In the genomic region with DNA sequence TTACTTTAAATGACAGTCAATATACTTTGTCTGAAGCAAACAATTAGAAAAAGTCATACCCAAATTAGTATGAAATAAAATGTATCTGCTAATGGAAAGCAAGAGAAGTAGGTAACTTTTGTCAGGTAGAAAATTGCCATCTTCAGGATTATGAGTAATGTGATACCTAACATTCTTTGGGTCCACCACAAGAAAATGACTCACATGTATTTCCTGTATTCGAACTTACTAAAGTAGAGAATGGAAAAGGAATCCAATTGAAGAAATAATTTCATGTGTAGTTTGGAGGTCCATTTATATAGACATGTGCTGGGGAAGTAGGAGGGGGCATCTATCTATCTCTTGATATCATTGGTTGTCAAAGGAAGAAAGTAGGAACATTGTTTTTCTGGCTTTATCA, we compare ENCODE assay signal across 18 cellular contexts.
A peak's percentile ranks its signal among the peaks of the same experiment; 100 is the strongest.
DNase-seq lines count a peak whose midpoint lies in the region; FAIRE-seq and TF ChIP-seq lines count a peak whose summit lies in the region.
"Had no signal": no experiment of that assay in that cellular context is flagged by ENCODE, and none has a peak within 500 bp of the region (broad histone marks: within the 10 kb centered on the region; RNA-seq: fewer than 3 reads in every experiment).

No MANE protein-coding gene starts in this region.

- no peak for FAIRE-seq in bronchial epithelial cell (lab: Jason Lieb, UNC)

- peak; percentile 35 for DNase-seq in EH (ENCODE audit: low read depth)
- DNase-seq in M059J (ENCODE audit: low read depth), result peak; percentile 77
- peak; percentile 82 for DNase-seq in bronchial epithelial cell (ENCODE audit: low read depth)
- peak; percentile 18 for DNase-seq in myocyte (ENCODE audit: low read depth)
- DNase-seq in dedifferentiated amniotic fluid mesenchymal stem cell (ENCODE audit: extremely low spot score), result no peak
- no peak for DNase-seq in anterior cingulate cortex (lab: John Stamatoyannopoulos, UW)
- DNase-seq in middle frontal gyrus (ENCODE audit: extremely low spot score, low spot score), result no peak
- DNase-seq in HuH-7.5 (ENCODE audit: low spot score), result no peak
- DNase-seq: activated naive CD8-positive, alpha-beta T cell treated with anti-CD3 and anti-CD28 coated beads, Interleukin-2, amount 10 ng/mL, durations not matched to agents 7 days and 5 days; activated T-cell treated with anti-CD3 and anti-CD28 coated beads for 4 hours; DMS53; gastrocnemius medialis; immature natural killer cell; MM.1S; NCI-H2171; stimulated activated CD4-positive, alpha-beta T cell treated with anti-CD3 and anti-CD28 coated beads, Interleukin-2, amount 100 ng/mL, for 48 hours; T-cell; uterus had no signal

- no peak for TF ChIP-seq CTCF in bronchial epithelial cell (IDR thresholded peaks at IDR 0.05; ENCODE audit: insufficient read depth, low read length, severe bottlenecking)

- H3K27me3 ChIP-seq in bronchial epithelial cell (ENCODE audit: control insufficient read depth, insufficient read depth, low read length), result no peaks in the 10 kb centered on the region
- H3K27me3 ChIP-seq: gastrocnemius medialis, uterus had no signal

- H3K4me3 ChIP-seq in bronchial epithelial cell (ENCODE audit: low read depth, low read length), result no peak overlapping the region
- H3K4me3 ChIP-seq: gastrocnemius medialis, uterus had no signal

- H3K36me3 ChIP-seq in bronchial epithelial cell (ENCODE audit: control insufficient read depth, insufficient read depth, low read length), result no peaks in the 10 kb centered on the region
- H3K36me3 ChIP-seq: gastrocnemius medialis, uterus had no signal

Comparison
In these comparisons a context has a peak if more than half of its experiments do, and no peak if none do; other contexts are left out.
1. DNase-seq: peak in EH (single experiment), M059J (single experiment), bronchial epithelial cell (single experiment) and myocyte (single experiment); none in dedifferentiated amniotic fluid mesenchymal stem cell (single experiment), anterior cingulate cortex (0 of 58), middle frontal gyrus (single experiment) and HuH-7.5 (single experiment).